In the genomic region with DNA sequence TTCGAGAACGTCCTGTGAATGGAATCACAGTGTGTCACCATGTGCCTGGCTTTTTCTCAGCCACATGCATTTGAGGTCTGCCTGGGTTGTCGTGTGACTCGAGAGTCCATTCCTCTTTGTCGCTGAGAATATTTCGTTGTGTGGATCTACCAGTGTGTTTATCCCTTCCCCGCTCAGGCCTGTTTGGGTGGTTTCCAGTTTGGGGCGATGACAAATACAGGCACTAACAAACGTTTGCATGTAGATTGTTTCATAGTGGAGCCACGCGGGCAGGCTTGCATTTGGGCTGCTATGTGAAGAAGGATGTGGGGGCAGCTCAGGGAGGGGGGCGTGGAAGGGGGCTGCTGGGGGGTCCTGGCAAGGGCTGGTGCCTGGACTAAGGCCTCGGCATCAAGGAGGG, we compare ENCODE assay signal across 1 cellular context.
TF ChIP-seq lines count a peak whose summit lies in the region.

No MANE protein-coding gene starts in this region.

TF ChIP-seq in IMR-90, 13 proteins besides CTCF, POLR2A, EP300 and RAD21 (continued from another document):
- no peak for TF ChIP-seq FOS (IDR thresholded peaks at IDR 0.05; ENCODE audit: low read depth, low read length)
TF ChIP-seq in IMR-90: peak in this region for 1.
